ENCODE assay signal across 8 cellular contexts in the genomic region with DNA sequence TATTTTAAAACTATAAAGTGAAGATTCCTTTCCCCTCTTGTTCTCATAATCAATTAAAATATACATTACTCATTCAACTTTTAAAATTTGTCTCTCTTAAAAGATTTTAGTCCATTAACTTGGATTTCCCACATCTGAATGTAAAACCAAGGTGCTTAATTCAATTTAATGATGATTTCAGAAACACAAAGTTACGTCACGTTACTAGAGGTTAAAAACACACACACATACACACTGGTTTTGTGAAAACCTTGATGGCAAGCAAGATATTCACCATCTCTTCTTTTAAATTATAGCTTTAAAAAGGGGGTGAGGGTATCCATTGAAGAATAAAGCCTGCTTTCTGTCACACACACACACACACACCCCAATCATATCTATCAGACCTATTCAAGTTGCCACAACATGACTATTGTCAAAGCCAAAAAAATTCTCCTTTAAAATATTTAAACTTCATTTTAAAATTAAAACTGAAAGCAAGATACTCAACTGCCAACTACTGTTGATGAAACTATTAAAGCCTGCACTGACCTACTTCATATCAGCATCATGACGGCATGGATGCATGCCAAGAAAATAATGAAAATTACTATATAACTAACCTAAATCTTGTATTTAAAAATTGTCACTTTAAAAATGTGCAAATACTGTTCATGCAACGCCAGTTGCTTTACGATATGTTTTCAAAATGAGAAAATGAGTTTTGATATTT. TPM values are rescaled to one million over a fixed set of nuclear protein-coding genes. Genes with fewer than 3 reads are reported as not detected.
A peak's percentile ranks its signal among the peaks of the same experiment; 100 is the strongest.
DNase-seq lines count a peak whose midpoint lies in the region; ATAC-seq and TF ChIP-seq lines count a peak whose summit lies in the region.

No MANE protein-coding gene starts in this region.

- CTCF ChIA-PET in activated naive CD4-positive, alpha-beta T cell treated with anti-CD3 and anti-CD28 coated beads, Interleukin-2, amount 10 ng/mL, durations not matched to agents 7 days and 5 days (lab: Charles Lee) = no interaction called here
- CTCF ChIA-PET in RWPE1 (lab: Yijun Ruan, JAX) = no interaction called here

- DNase-seq in activated naive CD4-positive, alpha-beta T cell treated with anti-CD3 and anti-CD28 coated beads, Interleukin-2, amount 10 ng/mL, durations not matched to agents 7 days and 5 days = no peak
- DNase-seq in activated naive CD4-positive, alpha-beta T cell treated with anti-CD3 and anti-CD28 coated beads, Interleukin-2, amount 50 U/mL, for 72 hours (ENCODE audit: low spot score in 2 of 2) = no peak
- DNase-seq in foreskin keratinocyte = peak in 1 of 2 donors; percentile 9
- peak; percentile 36 for DNase-seq in superior temporal gyrus (ENCODE audit: extremely low spot score)
- no peak for DNase-seq in occipital lobe (lab: John Stamatoyannopoulos, UW)
- no peak for DNase-seq in RWPE1 (ENCODE audit: low spot score)
- DNase-seq in NCI-H226 = no peak

- H3K36me3 Mint-ChIP-seq in activated naive CD4-positive, alpha-beta T cell treated with anti-CD3 and anti-CD28 coated beads, Interleukin-2, amount 10 ng/mL, durations not matched to agents 7 days and 5 days = peaks cover 25% of the 10 kb centered on the region
- H3K36me3 Mint-ChIP-seq in activated naive CD4-positive, alpha-beta T cell treated with anti-CD3 and anti-CD28 coated beads, Interleukin-2, amount 50 U/mL, for 72 hours = peaks cover 0 to 26% of the 10 kb centered on the region in 2 donors

- H3K27me3 Mint-ChIP-seq in activated naive CD4-positive, alpha-beta T cell treated with anti-CD3 and anti-CD28 coated beads, Interleukin-2, amount 10 ng/mL, durations not matched to agents 7 days and 5 days = peaks cover 3% of the 10 kb centered on the region

- peak overlapping the region; percentile 86 for H3K4me3 ChIP-seq in WI38 (ENCODE audit: low read depth, low read length)

- H3K4me1 ChIP-seq in foreskin keratinocyte = peaks cover 20% of the 10 kb centered on the region

- H3K27me3 ChIP-seq in foreskin keratinocyte = no peaks in the 10 kb centered on the region

- TF ChIP-seq CTCF in WI38 (IDR thresholded peaks at IDR 0.05; ENCODE audit: low read depth, low read length) (no peak), foreskin keratinocyte (conservative IDR thresholded peaks at IDR 0.05) (no peak), RWPE1 (conservative IDR thresholded peaks at IDR 0.05; ENCODE audit: low read depth) (no peak)

- no peak for ATAC-seq in activated naive CD4-positive, alpha-beta T cell treated with anti-CD3 and anti-CD28 coated beads, Interleukin-2, amount 50 U/mL, for 72 hours
- no peak for ATAC-seq in foreskin keratinocyte

- H3K4me1 Mint-ChIP-seq in activated naive CD4-positive, alpha-beta T cell treated with anti-CD3 and anti-CD28 coated beads, Interleukin-2, amount 10 ng/mL, durations not matched to agents 7 days and 5 days = peaks cover 43% of the 10 kb centered on the region

- peak overlapping the region; percentile 87 for H3K4me3 Mint-ChIP-seq in activated naive CD4-positive, alpha-beta T cell treated with anti-CD3 and anti-CD28 coated beads, Interleukin-2, amount 10 ng/mL, durations not matched to agents 7 days and 5 days

- POLR2A ChIA-PET in RWPE1 (lab: Yijun Ruan, JAX; ENCODE audit: low non-redundant PET) = no interaction called here

- no peaks in the 10 kb centered on the region for H3K9me3 Mint-ChIP-seq in activated naive CD4-positive, alpha-beta T cell treated with anti-CD3 and anti-CD28 coated beads, Interleukin-2, amount 10 ng/mL, durations not matched to agents 7 days and 5 days
- H3K9me3 Mint-ChIP-seq in activated naive CD4-positive, alpha-beta T cell treated with anti-CD3 and anti-CD28 coated beads, Interleukin-2, amount 50 U/mL, for 72 hours = no peaks in the 10 kb centered on the region

- peak overlapping the region; percentile 19 for H3K27ac ChIP-seq in foreskin keratinocyte
- H3K27ac ChIP-seq in RWPE1 = no peak overlapping the region

- peak overlapping the region; percentile 93 for H3K27ac Mint-ChIP-seq in activated naive CD4-positive, alpha-beta T cell treated with anti-CD3 and anti-CD28 coated beads, Interleukin-2, amount 10 ng/mL, durations not matched to agents 7 days and 5 days
- peak overlapping the region in 1 of 2 donors; percentile 74 for H3K27ac Mint-ChIP-seq in activated naive CD4-positive, alpha-beta T cell treated with anti-CD3 and anti-CD28 coated beads, Interleukin-2, amount 50 U/mL, for 72 hours

RNA-seq across cellular contexts. Expression of a gene that starts 2.1 kb away (rescaled TPM):
- total RNA-seq in activated naive CD4-positive, alpha-beta T cell treated with anti-CD3 and anti-CD28 coated beads, Interleukin-2, amount 50 U/mL, for 72 hours = 10 to 100 TPM; 20.3 to 27.0 TPM
- total RNA-seq in foreskin keratinocyte (23.1 and 24.9 TPM in 2 replicates), occipital lobe (22.3 TPM)
- polyA plus RNA-seq in foreskin keratinocyte = 2.3 and 2.7 TPM in 2 replicates
